In the genomic region with DNA sequence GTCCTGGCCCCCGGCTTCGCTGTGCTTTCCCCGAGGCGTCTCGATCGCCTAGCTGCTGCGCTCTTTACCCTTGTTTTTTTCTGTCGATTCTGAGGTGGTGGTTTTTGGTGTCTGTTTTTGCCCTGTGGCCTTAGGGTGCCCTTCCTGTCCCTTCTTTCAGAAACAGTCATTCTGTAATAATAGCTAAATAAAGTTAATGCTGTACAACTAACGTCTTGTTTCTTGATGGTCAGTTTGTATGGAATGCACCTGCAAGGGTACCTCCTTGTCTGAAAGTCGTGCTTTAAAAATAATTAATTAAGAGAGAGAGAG, we compare ENCODE assay signal across 8 cellular contexts. TPM values are rescaled to one million over a fixed set of nuclear protein-coding genes. Genes with fewer than 3 reads are reported as not detected.
A peak's percentile ranks its signal among the peaks of the same experiment; 100 is the strongest.
DNase-seq lines count a peak whose midpoint lies in the region; ATAC-seq, FAIRE-seq and TF ChIP-seq lines count a peak whose summit lies in the region.

No MANE protein-coding gene starts in this region.

- DNase-seq in A673 (ENCODE audit: low spot score) (no peak), T-helper 17 cell (no peak), iPS DF 6.9 (ENCODE audit: low read depth, low spot score) (no peak), suprapubic skin (ENCODE audit: low spot score in 2 of 2) (no peak), hippocampal formation (lab: John Stamatoyannopoulos, UW) (no peak), GM13976 (ENCODE audit: low spot score) (no peak), GM12892 (ENCODE audit: insufficient read length) (no peak)

- H3K36me3 ChIP-seq in A673 (ENCODE audit: insufficient read depth, low read length, poor library complexity, severe bottlenecking) = no peaks in the 10 kb centered on the region
- no peaks in the 10 kb centered on the region for H3K36me3 ChIP-seq in iPS DF 6.9 (ENCODE audit: control insufficient read depth, insufficient read depth, low read length)
- H3K36me3 ChIP-seq in suprapubic skin = peaks cover 5% of the 10 kb centered on the region

- intact Hi-C loops in A673 (cut with micrococcal nuclease; ENCODE audit: unreplicated experiment) = no loop called here

- peak overlapping the region; percentile 82 for H3K27ac ChIP-seq in A673 (ENCODE audit: low read depth, low read length, poor library complexity, severe bottlenecking)
- no peak overlapping the region for H3K27ac ChIP-seq in iPS DF 6.9 (ENCODE audit: low read length)
- peak overlapping the region; percentile 89 for H3K27ac ChIP-seq in suprapubic skin

- in situ Hi-C loops in GM13976 (cut with MboI; ENCODE audit: low sequenced_read_pairs, unreplicated experiment) = no loop called here

- no TSS peak for BruUV-seq in A673 (replicated peaks; lab: Mats Ljungman, UMichigan)

- peak overlapping the region; percentile 98 for H3K4me3 Mint-ChIP-seq in T-helper 17 cell

- H3K9me3 ChIP-seq in A673 (ENCODE audit: low read depth, low read length, poor library complexity, severe bottlenecking) (no peaks in the 10 kb centered on the region), T-helper 17 cell (ENCODE audit: control insufficient read depth, low read length, poor library complexity, severe bottlenecking) (no peaks in the 10 kb centered on the region), iPS DF 6.9 (ENCODE audit: control insufficient read depth, insufficient read depth, low read length) (no peaks in the 10 kb centered on the region), suprapubic skin (no peaks in the 10 kb centered on the region)

- H3K27ac Mint-ChIP-seq in T-helper 17 cell = peak overlapping the region; percentile 99

- WGBS in iPS DF 6.9 (ENCODE audit: insufficient coverage, insufficient read length) = no CpG with 5 or more reads among the region's 10 CpGs
- WGBS in suprapubic skin = under 1% methylated on average over 10 of the region's 10 CpGs

- H3K4me3 ChIP-seq in A673 (ENCODE audit: low read depth, low read length, poor library complexity, severe bottlenecking) = peak overlapping the region; percentile 75
- H3K4me3 ChIP-seq in iPS DF 6.9 (ENCODE audit: low read length) = peak overlapping the region; percentile 83
- H3K4me3 ChIP-seq in suprapubic skin = peak overlapping the region; percentile 91

- TF ChIP-seq CTCF in A673 (conservative IDR thresholded peaks at IDR 0.05; ENCODE audit: low read depth, low read length) (no peak), suprapubic skin (IDR thresholded peaks at IDR 0.05) (no peak), GM13976 (IDR thresholded peaks at IDR 0.05; ENCODE audit: borderline replicate concordance, control extremely low read depth, extremely low read depth, insufficient read depth, missing control alignments) (no peak)

- peak; percentile 37 for ATAC-seq in GM21576 (IDR thresholded peaks at IDR 0.05; ENCODE audit: unreplicated experiment)
- ATAC-seq in T-helper 17 cell = no peak

- H3K4me1 Mint-ChIP-seq in T-helper 17 cell = peaks cover 28% of the 10 kb centered on the region

- H3K27me3 Mint-ChIP-seq in T-helper 17 cell = peaks cover 8% of the 10 kb centered on the region

- TF ChIP-seq EP300 in suprapubic skin (IDR thresholded peaks at IDR 0.05) = no peak

- TF ChIP-seq POLR2A in suprapubic skin (IDR thresholded peaks at IDR 0.05) (no peak), GM12892 (IDR thresholded peaks at IDR 0.05; ENCODE audit: low read depth, low read length) (no peak)

- POLR2A ChIA-PET in A673 (lab: Charles Lee; ENCODE audit: low non-redundant PET) = no interaction called here

- CTCF ChIA-PET in A673 (lab: Charles Lee) = no interaction called here

- H3K4me1 ChIP-seq in A673 (ENCODE audit: insufficient read depth, low read length, poor library complexity, severe bottlenecking) (no peaks in the 10 kb centered on the region), iPS DF 6.9 (ENCODE audit: control insufficient read depth, insufficient read depth, low read length) (no peaks in the 10 kb centered on the region), suprapubic skin (peaks cover 33% of the 10 kb centered on the region)

- H3K27me3 ChIP-seq in A673 (replicated peaks; ENCODE audit: insufficient read depth, low read depth, low read length, poor library complexity) (no peaks in the 10 kb centered on the region), iPS DF 6.9 (ENCODE audit: control insufficient read depth, insufficient read depth, low read length) (no peaks in the 10 kb centered on the region), suprapubic skin (no peaks in the 10 kb centered on the region)

- peaks cover 6% of the 10 kb centered on the region for H3K36me3 Mint-ChIP-seq in T-helper 17 cell (ENCODE audit: low read depth)

- no peak for FAIRE-seq in GM12892 (lab: Jason Lieb, UNC)

RNA-seq across cellular contexts. Expression of gene FIP1L1, which starts 0.7 kb away (rescaled TPM):
- total RNA-seq in A673 (2021) (30.9 and 40.0 TPM in 2 replicates), T-helper 17 cell (10 to 100 TPM; 57.5 to 80.7 TPM), suprapubic skin (10 to 100 TPM; 33.8 to 57.5 (median 46.6) TPM)
- 59.0 TPM for polyA plus RNA-seq in GM12892 (2012; ENCODE audit: missing spikeins)

RNA-seq across cellular contexts. Expression of gene SCFD2, which starts 12.3 kb away (rescaled TPM):
- total RNA-seq in A673 (2021) (7.3 and 8.4 TPM in 2 replicates), T-helper 17 cell (10 to 100 TPM; 19.3 to 26.7 TPM), suprapubic skin (10 to 100 TPM; 25.5 to 39.5 (median 31.9) TPM)
- 12.9 TPM for polyA plus RNA-seq in GM12892 (2012; ENCODE audit: missing spikeins)
